In the genomic region with DNA sequence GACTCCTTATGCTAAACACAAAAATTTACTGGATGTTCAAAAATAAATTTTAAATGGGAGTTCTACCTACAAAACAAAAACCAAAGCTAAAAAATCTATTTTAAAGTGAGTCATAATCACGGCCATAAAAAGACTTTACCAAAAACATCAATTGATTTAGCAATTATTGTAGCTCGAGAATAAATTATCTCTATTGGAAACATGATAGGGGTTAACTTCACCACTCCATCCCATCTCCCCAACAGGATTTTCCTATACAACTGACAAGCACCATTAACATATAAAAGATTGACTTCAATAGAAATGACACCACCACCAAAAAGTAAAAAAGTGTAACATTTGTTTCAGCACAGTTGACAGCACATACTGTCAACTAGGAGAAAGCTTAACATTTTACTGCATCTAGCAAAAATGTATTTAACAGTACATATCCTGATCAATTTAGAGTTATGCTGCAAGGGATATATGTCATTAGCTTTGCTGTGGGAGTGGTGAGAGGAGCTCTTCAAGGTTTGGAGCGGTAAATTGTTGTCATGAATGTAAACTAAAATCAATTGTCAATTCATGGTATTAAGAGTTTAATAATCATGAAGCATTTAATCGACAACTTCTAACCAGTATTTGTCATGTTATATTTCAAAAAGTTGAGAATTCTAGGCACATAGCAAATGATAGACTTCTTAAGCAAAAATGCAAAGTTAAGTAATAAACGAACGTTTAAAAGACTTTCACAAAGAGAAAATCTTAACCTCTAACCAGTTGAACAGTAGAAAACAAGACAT, we compare ENCODE assay signal across 7 cellular contexts. TPM values are rescaled to one million over a fixed set of nuclear protein-coding genes. Genes with fewer than 3 reads are reported as not detected.
DNase-seq lines count a peak whose midpoint lies in the region; ATAC-seq and TF ChIP-seq lines count a peak whose summit lies in the region.

No MANE protein-coding gene starts in this region.

- no peak overlapping the region for H3K27ac ChIP-seq in HUES64 (ENCODE audit: low read depth, low read length)
- peak overlapping the region in 4 of 5 donors; percentile 96 to 100 (median 100) for H3K27ac ChIP-seq in stomach

- TF ChIP-seq EP300 in stomach (IDR thresholded peaks at IDR 0.05), result no peak

- H3K27me3 Mint-ChIP-seq in activated naive CD8-positive, alpha-beta T cell treated with anti-CD3 and anti-CD28 coated beads for 36 hours, result no peaks in the 10 kb centered on the region

- H3K4me3 Mint-ChIP-seq in activated naive CD8-positive, alpha-beta T cell treated with anti-CD3 and anti-CD28 coated beads for 36 hours, result peak overlapping the region; percentile 88

- H3K4me1 Mint-ChIP-seq in activated naive CD8-positive, alpha-beta T cell treated with anti-CD3 and anti-CD28 coated beads for 36 hours, result peaks cover 40% of the 10 kb centered on the region

- peaks cover 55% of the 10 kb centered on the region for H3K4me1 ChIP-seq in HUES64 (ENCODE audit: insufficient read depth, low read length)
- peaks cover 12 to 61% (median 34%) of the 10 kb centered on the region in 4 donors for H3K4me1 ChIP-seq in stomach

- no peak for ATAC-seq in HG03139 (IDR thresholded peaks at IDR 0.05; ENCODE audit: unreplicated experiment)
- ATAC-seq in GM18511 (IDR thresholded peaks at IDR 0.05; ENCODE audit: unreplicated experiment), result no peak

- TF ChIP-seq POLR2A in stomach (IDR thresholded peaks at IDR 0.05), result no peak

- H3K9me3 ChIP-seq in HUES64 (ENCODE audit: insufficient read depth, low read depth, low read length), result no peaks in the 10 kb centered on the region
- no peaks in the 10 kb centered on the region for H3K9me3 ChIP-seq in stomach

- 74% methylated on average over 5 of the region's 6 CpGs for WGBS in HUES64
- 27 to 37% (median 35%) methylated on average over 6 of the region's 6 CpGs for WGBS in stomach, 5 donors

- no peaks in the 10 kb centered on the region for H3K36me3 ChIP-seq in HUES64 (ENCODE audit: insufficient read depth, low read length)
- H3K36me3 ChIP-seq in stomach, result no peaks in the 10 kb centered on the region

- intact Hi-C loops in stomach (cut with DNase I; ENCODE audit: low total_unique reads), result no loop called here

- peak overlapping the region; percentile 53 for H3K27ac Mint-ChIP-seq in activated naive CD8-positive, alpha-beta T cell treated with anti-CD3 and anti-CD28 coated beads for 36 hours

- no peaks in the 10 kb centered on the region for H3K9me3 Mint-ChIP-seq in activated naive CD8-positive, alpha-beta T cell treated with anti-CD3 and anti-CD28 coated beads for 36 hours

- no peak overlapping the region for H3K9ac ChIP-seq in HUES64 (ENCODE audit: low read depth, low read length)

- no peak for TF ChIP-seq CTCF in stomach (IDR thresholded peaks at IDR 0.05)

- H3K36me3 Mint-ChIP-seq in activated naive CD8-positive, alpha-beta T cell treated with anti-CD3 and anti-CD28 coated beads for 36 hours, result peaks cover 4% of the 10 kb centered on the region

- H3K27me3 ChIP-seq in HUES64 (ENCODE audit: insufficient read depth, low read length) (no peaks in the 10 kb centered on the region), stomach (no peaks in the 10 kb centered on the region)

- no peak for DNase-seq in activated naive CD8-positive, alpha-beta T cell treated with anti-CD3 and anti-CD28 coated beads for 36 hours
- DNase-seq in inferior parietal cortex (ENCODE audit: extremely low spot score) (peak; percentile 59), stomach (no peak), NCI-H1930 (lab: John Stamatoyannopoulos, UW) (no peak)

- H3K4me3 ChIP-seq in HUES64 (ENCODE audit: low read length) (peak overlapping the region; percentile 55), stomach (peak overlapping the region; percentile 59 to 85 (median 71))

RNA-seq across cellular contexts. Expression of a gene that starts 3.8 kb away (rescaled TPM):
- 19.0 TPM for polyA plus RNA-seq in HUES64 (2013, experiment 1 of 2)
- polyA plus RNA-seq in HUES64 (2013, experiment 2 of 2), result 19.6 TPM
- total RNA-seq in activated naive CD8-positive, alpha-beta T cell treated with anti-CD3 and anti-CD28 coated beads for 36 hours, result 1 to 10 TPM; 7.7 to 8.0 TPM
- 100 to 1,000 TPM in 1 of 5 donors, 10 to 100 TPM in 4; 24.3 to 115 (median 45.5) TPM for total RNA-seq in stomach
- polyA plus RNA-seq in stomach, result 100 to 1,000 TPM in 1 of 3 donors, 10 to 100 TPM in 2; 21.5 to 100 (median 39.0) TPM
